15 cellular contexts compared by ENCODE assay signal in genomic region chr2:224008702-224009261, GRCh38. TPM values are rescaled to one million over a fixed set of nuclear protein-coding genes. Genes with fewer than 3 reads are reported as not detected.
DNase-seq lines count a peak whose midpoint lies in the region; ATAC-seq and TF ChIP-seq lines count a peak whose summit lies in the region.
"Had no signal": no experiment of that assay in that cellular context is flagged by ENCODE, and none has a peak within 500 bp of the region (broad histone marks: within the 10 kb centered on the region; RNA-seq: fewer than 3 reads in every experiment).

No MANE protein-coding gene starts in this region.

- no peak overlapping the region for H3K27ac Mint-ChIP-seq in natural killer cell treated with Interleukin-12 subunit alpha and Interleukin-12 subunit beta and Interleukin-15 and Interleukin-18, amount 100 ng/mL, for 72 hours
- H3K27ac Mint-ChIP-seq: activated naive CD8-positive, alpha-beta T cell treated with anti-CD3 and anti-CD28 coated beads, Interleukin-2, amount 50 U/mL, for 24 hours; immature natural killer cell; stimulated activated effector memory CD8-positive, alpha-beta T cell treated with anti-CD3 and anti-CD28 coated beads, Interleukin-12 subunit alpha, Interleukin-12 subunit beta, amount 100 ng/mL, for 72 hours had no signal

- H3K27me3 ChIP-seq in SJSA1 (replicated peaks) (no peaks in the 10 kb centered on the region), mucosa of stomach (ENCODE audit: control insufficient read depth, insufficient read depth, low read length) (no peaks in the 10 kb centered on the region)

- peak overlapping the region; percentile 26 for H3K9ac ChIP-seq in mucosa of stomach (ENCODE audit: low read length)

- H3K9me3 ChIP-seq in SJSA1 (replicated peaks) (no peaks in the 10 kb centered on the region), mucosa of stomach (ENCODE audit: control insufficient read depth, low read length) (no peaks in the 10 kb centered on the region)

- H3K4me3 Mint-ChIP-seq in natural killer cell treated with Interleukin-12 subunit alpha and Interleukin-12 subunit beta and Interleukin-15 and Interleukin-18, amount 100 ng/mL, for 72 hours: no peak overlapping the region
- H3K4me3 Mint-ChIP-seq: activated naive CD8-positive, alpha-beta T cell treated with anti-CD3 and anti-CD28 coated beads, Interleukin-2, amount 50 U/mL, for 24 hours; immature natural killer cell; stimulated activated effector memory CD8-positive, alpha-beta T cell treated with anti-CD3 and anti-CD28 coated beads, Interleukin-12 subunit alpha, Interleukin-12 subunit beta, amount 100 ng/mL, for 72 hours had no signal

- no peaks in the 10 kb centered on the region for H3K9me3 Mint-ChIP-seq in natural killer cell treated with Interleukin-12 subunit alpha and Interleukin-12 subunit beta and Interleukin-15 and Interleukin-18, amount 100 ng/mL, for 72 hours
- H3K9me3 Mint-ChIP-seq: immature natural killer cell; stimulated activated effector memory CD8-positive, alpha-beta T cell treated with anti-CD3 and anti-CD28 coated beads, Interleukin-12 subunit alpha, Interleukin-12 subunit beta, amount 100 ng/mL, for 72 hours had no signal

- peaks cover 0 to 6% of the 10 kb centered on the region in 2 donors for H3K4me1 Mint-ChIP-seq in natural killer cell treated with Interleukin-12 subunit alpha and Interleukin-12 subunit beta and Interleukin-15 and Interleukin-18, amount 100 ng/mL, for 72 hours (ENCODE audit: low read depth in 2 of 2)
- H3K4me1 Mint-ChIP-seq: stimulated activated effector memory CD8-positive, alpha-beta T cell treated with anti-CD3 and anti-CD28 coated beads, Interleukin-12 subunit alpha, Interleukin-12 subunit beta, amount 100 ng/mL, for 72 hours had no signal

- DNase-seq in ELF-1 (ENCODE audit: low read depth, low spot score) (peak; percentile 52), SJSA1 (ENCODE audit: low read depth in 1 of 2, low spot score in 2 of 2) (no peak), fibroblast of pulmonary artery (ENCODE audit: low read depth) (peak; percentile 32), NCI-H345 (lab: John Stamatoyannopoulos, UW) (no peak), epidermal melanocyte (ENCODE audit: insufficient read length, low spot score) (no peak)
- DNase-seq in natural killer cell treated with Interleukin-12 subunit alpha and Interleukin-12 subunit beta and Interleukin-15 and Interleukin-18, amount 100 ng/mL, for 72 hours (ENCODE audit: low spot score): no peak
- DNase-seq: activated naive CD8-positive, alpha-beta T cell treated with anti-CD3 and anti-CD28 coated beads, Interleukin-2, amount 50 U/mL, for 24 hours; activated T-cell treated with anti-CD3 and anti-CD28 coated beads, Interleukin-2, amount 50 U/mL, for 1 hour; C1 segment of cervical spinal cord; immature natural killer cell; NCI-H2081 treated with DMSO at 0.1 percent for 48 hours; stimulated activated CD4-positive, alpha-beta T cell treated with anti-CD3 and anti-CD28 coated beads, Interleukin-4, amount 100 ng/mL, for 24 hours had no signal

- H3K36me3 ChIP-seq in SJSA1 (no peaks in the 10 kb centered on the region), mucosa of stomach (ENCODE audit: control insufficient read depth, insufficient read depth, low read length) (no peaks in the 10 kb centered on the region)

- H3K4me3 ChIP-seq in SJSA1: no peak overlapping the region
- H3K4me3 ChIP-seq in fibroblast of pulmonary artery (replicated peaks; ENCODE audit: low read depth, low read length): no peak overlapping the region
- H3K4me3 ChIP-seq in mucosa of stomach (ENCODE audit: low read length): no peak overlapping the region

- H3K4me1 ChIP-seq in SJSA1 (replicated peaks): peaks cover 17% of the 10 kb centered on the region
- H3K4me1 ChIP-seq in mucosa of stomach (ENCODE audit: control insufficient read depth, insufficient read depth, low read length): peaks cover 33% of the 10 kb centered on the region

- no peak for TF ChIP-seq CTCF in fibroblast of pulmonary artery (IDR thresholded peaks at IDR 0.05; ENCODE audit: low read length, missing control alignments)

- 0 out of 2 replicates have a peak overlapping the region, but pooled peaks have one; percentile 48 for H3K27ac ChIP-seq in SJSA1

- no peak for ATAC-seq in natural killer cell treated with Interleukin-12 subunit alpha and Interleukin-12 subunit beta and Interleukin-15 and Interleukin-18, amount 100 ng/mL, for 72 hours
- no peak for ATAC-seq in GM19351 (IDR thresholded peaks at IDR 0.05; ENCODE audit: unreplicated experiment)
- ATAC-seq: activated naive CD8-positive, alpha-beta T cell treated with anti-CD3 and anti-CD28 coated beads, Interleukin-2, amount 50 U/mL, for 24 hours; stimulated activated effector memory CD8-positive, alpha-beta T cell treated with anti-CD3 and anti-CD28 coated beads, Interleukin-12 subunit alpha, Interleukin-12 subunit beta, amount 100 ng/mL, for 72 hours had no signal

- no peaks in the 10 kb centered on the region for H3K27me3 Mint-ChIP-seq in natural killer cell treated with Interleukin-12 subunit alpha and Interleukin-12 subunit beta and Interleukin-15 and Interleukin-18, amount 100 ng/mL, for 72 hours
- H3K27me3 Mint-ChIP-seq: activated naive CD8-positive, alpha-beta T cell treated with anti-CD3 and anti-CD28 coated beads, Interleukin-2, amount 50 U/mL, for 24 hours had no signal

- H3K36me3 Mint-ChIP-seq in natural killer cell treated with Interleukin-12 subunit alpha and Interleukin-12 subunit beta and Interleukin-15 and Interleukin-18, amount 100 ng/mL, for 72 hours: no peaks in the 10 kb centered on the region
- H3K36me3 Mint-ChIP-seq: immature natural killer cell; stimulated activated effector memory CD8-positive, alpha-beta T cell treated with anti-CD3 and anti-CD28 coated beads, Interleukin-12 subunit alpha, Interleukin-12 subunit beta, amount 100 ng/mL, for 72 hours had no signal

RNA-seq across cellular contexts. Expression of gene SERPINE2, which starts 30.3 kb away (rescaled TPM):
- total RNA-seq in SJSA1 (2014; rRNA removed; shearing (Covaris generic)): 45.5 and 66.7 TPM in 2 replicates
- total RNA-seq in natural killer cell treated with Interleukin-12 subunit alpha and Interleukin-12 subunit beta and Interleukin-15 and Interleukin-18, amount 100 ng/mL, for 72 hours: 1 to 10 TPM; 1.2 to 2.6 TPM

RNA-seq across cellular contexts. Expression of gene MRPL44, which starts 51.5 kb away (rescaled TPM):
- total RNA-seq in SJSA1 (2014; rRNA removed; shearing (Covaris generic)): 47.2 and 55.6 TPM in 2 replicates
- 10 to 100 TPM; 29.0 to 29.1 TPM for total RNA-seq in natural killer cell treated with Interleukin-12 subunit alpha and Interleukin-12 subunit beta and Interleukin-15 and Interleukin-18, amount 100 ng/mL, for 72 hours

Comparison
In these comparisons a context has a peak if more than half of its experiments do, and no peak if none do; other contexts are left out.
1. DNase-seq: peak in ELF-1 (single experiment) and fibroblast of pulmonary artery (single experiment); none in SJSA1 (0 of 2), NCI-H345 (single experiment), natural killer cell treated with Interleukin-12 subunit alpha and Interleukin-12 subunit beta and Interleukin-15 and Interleukin-18, amount 100 ng/mL, for 72 hours (single experiment) and epidermal melanocyte (single experiment).
2. RNA of gene SERPINE2, which starts 30.3 kb away (total RNA-seq): 45.5 to 66.7 TPM in SJSA1; 1.2 to 2.6 TPM in natural killer cell treated with Interleukin-12 subunit alpha and Interleukin-12 subunit beta and Interleukin-15 and Interleukin-18, amount 100 ng/mL, for 72 hours; every median in the first group is over 10 times any median in the second.